In the genomic region with DNA sequence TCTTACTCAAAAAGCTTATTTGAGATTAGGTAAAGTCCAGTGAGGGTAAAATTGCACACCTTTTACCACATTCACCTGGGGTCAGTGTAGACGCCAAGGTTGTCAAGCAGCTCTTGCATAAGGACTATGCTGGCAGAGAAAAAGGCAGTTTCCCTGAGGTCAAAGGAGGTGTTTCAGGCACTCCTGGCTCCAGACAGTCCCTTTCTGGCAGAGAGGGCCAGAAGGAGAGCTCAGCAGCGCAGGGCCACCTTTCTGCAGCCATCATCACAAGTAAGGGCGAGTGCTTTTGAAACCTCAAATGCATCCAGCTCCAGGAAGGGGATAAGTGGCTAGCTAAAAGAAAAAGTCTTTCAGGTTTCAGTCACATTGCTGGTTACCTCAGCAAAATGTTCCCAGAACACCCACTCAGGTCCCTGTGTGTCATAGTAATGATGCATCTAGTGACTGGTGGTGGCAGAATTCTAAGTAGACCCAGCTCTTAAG, we compare ENCODE assay signal across 14 cellular contexts.
DNase-seq lines count a peak whose midpoint lies in the region; ATAC-seq and TF ChIP-seq lines count a peak whose summit lies in the region.
"Had no signal": no experiment of that assay in that cellular context is flagged by ENCODE, and none has a peak within 500 bp of the region (broad histone marks: within the 10 kb centered on the region; RNA-seq: fewer than 3 reads in every experiment).

No MANE protein-coding gene starts in this region.

- TF ChIP-seq CTCF in GM13976 (IDR thresholded peaks at IDR 0.05; ENCODE audit: borderline replicate concordance, control extremely low read depth, extremely low read depth, insufficient read depth, missing control alignments): no peak

- H3K36me3 Mint-ChIP-seq in activated naive CD8-positive, alpha-beta T cell: peaks cover 29% of the 10 kb centered on the region

- H3K4me3 Mint-ChIP-seq in activated naive CD8-positive, alpha-beta T cell: no peak overlapping the region
- H3K4me3 Mint-ChIP-seq: CD8-positive, alpha-beta T cell; endodermal cell had no signal

- DNase-seq in GM13976 (ENCODE audit: low spot score): peak; percentile 46
- DNase-seq in DMS79 (lab: John Stamatoyannopoulos, UW): no peak
- no peak for DNase-seq in MV-4-11 (lab: John Stamatoyannopoulos, UW)
- no peak for DNase-seq in EL
- DNase-seq in NCI-H2227 treated with DMSO at 0.1 percent for 48 hours (lab: John Stamatoyannopoulos, UW): no peak
- DNase-seq: CD8-positive, alpha-beta T cell; endodermal cell; GF-D8; H7; mucosa of descending colon; T1000 had no signal

- H3K9me3 Mint-ChIP-seq in activated naive CD8-positive, alpha-beta T cell (ENCODE audit: low read depth): no peaks in the 10 kb centered on the region
- H3K9me3 Mint-ChIP-seq: CD8-positive, alpha-beta T cell; endodermal cell had no signal

- H3K27me3 Mint-ChIP-seq in activated naive CD8-positive, alpha-beta T cell: no peaks in the 10 kb centered on the region

- in situ Hi-C loops in GM13976 (cut with MboI; ENCODE audit: low sequenced_read_pairs, unreplicated experiment): no loop called here

- H3K4me1 Mint-ChIP-seq in activated naive CD8-positive, alpha-beta T cell (ENCODE audit: low read depth): peaks cover 39% of the 10 kb centered on the region
- H3K4me1 Mint-ChIP-seq: endodermal cell had no signal

- peak overlapping the region; percentile 72 for H3K27ac Mint-ChIP-seq in activated naive CD8-positive, alpha-beta T cell
- H3K27ac Mint-ChIP-seq: endodermal cell had no signal

- ATAC-seq in GM19395 (IDR thresholded peaks at IDR 0.05; ENCODE audit: unreplicated experiment): peak; percentile 48
- peak; percentile 34 for ATAC-seq in HG03039 (IDR thresholded peaks at IDR 0.05; ENCODE audit: unreplicated experiment)
- ATAC-seq: CD8-positive, alpha-beta T cell; mucosa of descending colon had no signal
